In the genomic region with DNA sequence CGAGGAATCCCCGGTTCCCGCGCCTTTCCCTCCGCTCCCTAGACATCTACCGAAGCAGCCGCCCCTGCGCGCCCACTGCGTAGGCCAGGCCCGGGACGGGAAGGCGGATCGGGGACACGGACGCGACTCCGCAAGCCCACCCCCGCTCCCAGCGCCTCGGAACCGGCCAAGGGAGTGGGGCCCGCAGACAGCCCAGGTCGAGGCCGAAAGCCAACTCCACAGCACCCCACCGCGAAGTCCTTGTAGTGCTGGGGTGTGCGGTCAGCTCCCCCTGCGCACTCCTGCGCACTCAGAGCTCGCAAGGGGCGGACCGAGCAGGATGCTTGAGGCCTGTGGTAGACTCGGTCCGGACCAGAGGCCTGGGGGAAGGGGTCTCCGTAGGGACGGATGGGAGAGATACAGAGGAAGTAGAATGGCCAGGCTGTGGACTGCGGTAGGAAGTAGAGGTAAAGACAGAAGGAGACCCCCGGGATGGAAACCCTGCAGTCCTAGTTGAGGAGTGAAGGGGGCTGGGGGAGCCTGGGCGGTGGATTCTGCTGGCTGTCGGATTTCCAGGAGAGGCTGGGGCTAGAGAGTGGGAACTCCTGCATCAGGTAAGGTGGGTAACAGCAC, we compare ENCODE assay signal across 1 cellular context.
TF ChIP-seq lines count a peak whose summit lies in the region.

No MANE protein-coding gene starts in this region.

TF ChIP-seq in IMR-90, 13 proteins besides CTCF, POLR2A, EP300 and RAD21:
- TF ChIP-seq, protein P1, sequence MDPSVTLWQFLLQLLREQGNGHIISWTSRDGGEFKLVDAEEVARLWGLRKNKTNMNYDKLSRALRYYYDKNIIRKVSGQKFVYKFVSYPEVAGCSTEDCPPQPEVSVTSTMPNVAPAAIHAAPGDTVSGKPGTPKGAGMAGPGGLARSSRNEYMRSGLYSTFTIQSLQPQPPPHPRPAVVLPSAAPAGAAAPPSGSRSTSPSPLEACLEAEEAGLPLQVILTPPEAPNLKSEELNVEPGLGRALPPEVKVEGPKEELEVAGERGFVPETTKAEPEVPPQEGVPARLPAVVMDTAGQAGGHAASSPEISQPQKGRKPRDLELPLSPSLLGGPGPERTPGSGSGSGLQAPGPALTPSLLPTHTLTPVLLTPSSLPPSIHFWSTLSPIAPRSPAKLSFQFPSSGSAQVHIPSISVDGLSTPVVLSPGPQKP (IDR thresholded peaks at IDR 0.05; ENCODE audit: borderline replicate concordance, low read depth, low read length) = no peak
- TF ChIP-seq CEBPB (IDR thresholded peaks at IDR 0.05; ENCODE audit: low read depth, low read length) (no peak), CHD1 (IDR thresholded peaks at IDR 0.05; ENCODE audit: low read depth, low read length) (no peak), BHLHE40 (IDR thresholded peaks at IDR 0.05; ENCODE audit: low read depth, low read length) (no peak), MAZ (IDR thresholded peaks at IDR 0.05; ENCODE audit: borderline replicate concordance, low read depth, low read length) (no peak), MAFK (IDR thresholded peaks at IDR 0.05; ENCODE audit: low read depth, low read length) (no peak), SMC3 (IDR thresholded peaks at IDR 0.05; ENCODE audit: low read depth, low read length) (no peak), FOS (IDR thresholded peaks at IDR 0.05; ENCODE audit: low read depth, low read length) (no peak), MXI1 (IDR thresholded peaks at IDR 0.05; ENCODE audit: borderline replicate concordance, low read depth, low read length) (no peak), NFE2L2 (IDR thresholded peaks at IDR 0.05; ENCODE audit: low read depth, low read length) (no peak), RCOR1 (IDR thresholded peaks at IDR 0.05; ENCODE audit: insufficient replicate concordance, low read length) (no peak), RFX5 (IDR thresholded peaks at IDR 0.05; ENCODE audit: low read depth, low read length) (no peak)
- TF ChIP-seq, protein P2, sequence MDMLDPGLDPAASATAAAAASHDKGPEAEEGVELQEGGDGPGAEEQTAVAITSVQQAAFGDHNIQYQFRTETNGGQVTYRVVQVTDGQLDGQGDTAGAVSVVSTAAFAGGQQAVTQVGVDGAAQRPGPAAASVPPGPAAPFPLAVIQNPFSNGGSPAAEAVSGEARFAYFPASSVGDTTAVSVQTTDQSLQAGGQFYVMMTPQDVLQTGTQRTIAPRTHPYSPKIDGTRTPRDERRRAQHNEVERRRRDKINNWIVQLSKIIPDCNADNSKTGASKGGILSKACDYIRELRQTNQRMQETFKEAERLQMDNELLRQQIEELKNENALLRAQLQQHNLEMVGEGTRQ (IDR thresholded peaks at IDR 0.05; ENCODE audit: low read depth, low read length) = no peak
